Comparison of ENCODE assay signal across 12 cellular contexts in the genomic region with DNA sequence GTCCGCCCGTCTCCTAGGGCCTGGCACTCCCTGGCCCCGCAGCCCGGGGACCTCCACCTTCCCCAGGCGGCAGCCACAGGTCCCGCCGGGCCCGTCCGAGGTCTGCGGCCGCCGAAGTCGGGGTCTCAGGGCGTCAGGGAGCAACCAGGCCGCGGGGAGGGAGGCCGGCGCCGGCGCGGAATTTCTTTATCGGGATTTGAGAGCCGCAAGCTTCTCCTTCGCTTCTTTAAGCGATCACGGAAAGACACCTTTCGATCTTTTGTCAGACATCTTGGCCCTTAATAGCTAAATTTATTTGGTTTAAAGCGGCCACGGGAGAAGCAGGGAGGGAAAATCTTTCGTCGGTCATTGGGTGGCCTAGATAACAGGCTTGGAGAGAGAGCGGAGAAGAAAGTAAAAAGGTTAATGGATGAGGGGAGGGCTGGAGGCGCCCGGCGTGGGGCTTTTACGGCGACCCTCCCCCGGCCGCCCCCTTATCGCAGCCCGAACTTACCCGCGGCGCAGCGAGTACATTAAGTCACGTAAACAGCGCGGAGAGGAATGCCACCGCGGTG. TPM values are rescaled to one million over a fixed set of nuclear protein-coding genes. Genes with fewer than 3 reads are reported as not detected.
A peak's percentile ranks its signal among the peaks of the same experiment; 100 is the strongest.
DNase-seq lines count a peak whose midpoint lies in the region; ATAC-seq, FAIRE-seq and TF ChIP-seq lines count a peak whose summit lies in the region.
"Had no signal": no experiment of that assay in that cellular context is flagged by ENCODE, and none has a peak within 500 bp of the region (broad histone marks: within the 10 kb centered on the region; RNA-seq: fewer than 3 reads in every experiment).

No MANE protein-coding gene starts in this region.

- CTCF ChIA-PET in HepG2 (lab: Yijun Ruan, JAX; ENCODE audit: low intra/inter-chr PET ratio, low total read pairs), result no interaction called here

- peak overlapping the region in 2 of 3 donors; percentile 58 to 77 for H3K4me3 ChIP-seq in liver (ENCODE audit: low read depth in 1 of 3, low read length in 3 of 3)
- H3K4me3 ChIP-seq in HepG2 (replicated peaks in 1 of 3; ENCODE audit: insufficient read depth in 1 of 3, low read depth in 2 of 3, low read length in 3 of 3), result no peak overlapping the region
- H3K4me3 ChIP-seq in right atrium auricular region, result peak overlapping the region; percentile 87 to 95

- no peaks in the 10 kb centered on the region for H3K79me2 ChIP-seq in HepG2 (ENCODE audit: insufficient read depth, low read length)

- H3K9ac ChIP-seq in liver (ENCODE audit: low read depth in 1 of 2, low read length in 2 of 2) (peak overlapping the region; percentile 4 to 80), HepG2 (ENCODE audit: insufficient read depth, low read depth, low read length) (no peak overlapping the region)

- H3K36me3 Mint-ChIP-seq in neural crest cell (ENCODE audit: low read depth), result no peaks in the 10 kb centered on the region

- H3K27me3 ChIP-seq in liver (ENCODE audit: control insufficient read depth in 4 of 4, insufficient read depth in 4 of 4, low read length in 3 of 4) (no peaks in the 10 kb centered on the region), HepG2 (ENCODE audit: control insufficient read depth in 1 of 2, insufficient read depth in 2 of 2, low read length in 2 of 2) (peaks cover 0 to 49% of the 10 kb centered on the region in 2 experiments; a peak in 3 of 5 replicates), right atrium auricular region (no peaks in the 10 kb centered on the region)

- no peak for FAIRE-seq in HepG2 (lab: Jason Lieb, UNC)

- H4K20me1 ChIP-seq in HepG2 (ENCODE audit: insufficient read depth, low read length), result no peaks in the 10 kb centered on the region

- no peak overlapping the region for H3K4me2 ChIP-seq in HepG2 (ENCODE audit: low read depth, low read length)

- WGBS in liver, result 9% methylated on average over 50 of the region's 50 CpGs
- WGBS in HepG2 (ENCODE audit: low lambda C conversion rate), result 88% methylated on average over 47 of the region's 50 CpGs

- ATAC-seq in HepG2 (no peak), GM18511 (IDR thresholded peaks at IDR 0.05; ENCODE audit: unreplicated experiment) (no peak), HG03521 (IDR thresholded peaks at IDR 0.05; ENCODE audit: unreplicated experiment) (no peak)

- in situ Hi-C loops in HepG2 (cut with HindIII; ENCODE audit: extremely low pct_ligation_motif_present, low pct_unique_long_range_greater_than_20kb), result loop anchor here (10.0 kb wide), 1 partner anchor 180 kb away; no protein-coding TSS in a partner anchor

- intact Hi-C loops in HepG2 (cut with micrococcal nuclease; ENCODE audit: unreplicated experiment), result loop anchor here (10.0 kb wide), 1 partner anchor 50 kb away; no protein-coding TSS in a partner anchor

- no peaks in the 10 kb centered on the region for H3K9me3 Mint-ChIP-seq in neural crest cell

- peaks cover 20% of the 10 kb centered on the region for H3K4me1 Mint-ChIP-seq in neural crest cell

- H3K27me3 Mint-ChIP-seq in neural crest cell (ENCODE audit: low read depth), result peaks cover 93% of the 10 kb centered on the region

- POLR2A ChIA-PET in HepG2 (lab: Yijun Ruan, JAX), result no interaction called here

- H3K4me3 Mint-ChIP-seq in neural crest cell, result peak overlapping the region; percentile 71

- H3K9me3 ChIP-seq in liver (ENCODE audit: control insufficient read depth in 4 of 4, low read length in 3 of 4), result no peaks in the 10 kb centered on the region
- no peaks in the 10 kb centered on the region for H3K9me3 ChIP-seq in HepG2 (ENCODE audit: low read length)
- H3K9me3 ChIP-seq in right atrium auricular region, result no peaks in the 10 kb centered on the region

- no peak for TF ChIP-seq RAD21 in liver (IDR thresholded peaks at IDR 0.05)
- TF ChIP-seq RAD21 in HepG2 (CRISPR knock-in tag; IDR thresholded peaks at IDR 0.05), result no peak

- no peak overlapping the region for H2AFZ ChIP-seq in HepG2 (ENCODE audit: low read length)

- DNase-seq in HepG2 (ENCODE audit: low spot score) (no peak), right atrium auricular region (ENCODE audit: low spot score) (no peak), neural crest cell (ENCODE audit: low read depth, low spot score) (no peak), NCI-H146 (lab: John Stamatoyannopoulos, UW) (no peak)
- no peak for DNase-seq in activated effector memory CD4-positive, alpha-beta T cell treated with anti-CD3 and anti-CD28 coated beads, Interleukin-2, amount 50 U/mL, for 16 hours
- DNase-seq: activated T-cell treated with anti-CD3 and anti-CD28 coated beads, Interleukin-2, amount 50 U/mL, for 48 hours; AML-193; effector CD4-positive, alpha-beta T cell; NCI-H1694 had no signal

- no TSS peak for BruUV-seq in HepG2 (replicated peaks; lab: Mats Ljungman, UMichigan)

- H3K36me3 ChIP-seq in liver (ENCODE audit: control insufficient read depth in 4 of 4, insufficient read depth in 3 of 4, low read depth in 1 of 4, low read length in 3 of 4) (no peaks in the 10 kb centered on the region), HepG2 (replicated peaks in 1 of 2; ENCODE audit: control insufficient read depth in 1 of 2, insufficient read depth in 2 of 2, low read length in 2 of 2) (no peaks in the 10 kb centered on the region), right atrium auricular region (no peaks in the 10 kb centered on the region)

- no peak for TF ChIP-seq POLR2A in HepG2 (IDR thresholded peaks at IDR 0.05; ENCODE audit: insufficient read depth in 1 of 2, low read depth in 2 of 2, low read length in 2 of 2)

- TF ChIP-seq CTCF in liver (IDR thresholded peaks at IDR 0.05; ENCODE audit: low read depth, low read length, missing input control), result no peak
- TF ChIP-seq CTCF in HepG2 (CRISPR knock-in tag; IDR thresholded peaks at IDR 0.05), result no peak
- TF ChIP-seq CTCF in right atrium auricular region (IDR thresholded peaks at IDR 0.05), result no peak
- no peak for TF ChIP-seq CTCF in neural crest cell (conservative IDR thresholded peaks at IDR 0.05)

- no peak overlapping the region for H3K27ac ChIP-seq in liver (ENCODE audit: low read depth in 1 of 2, low read length in 2 of 2)
- H3K27ac ChIP-seq in HepG2 (ENCODE audit: extremely low read length, insufficient read depth, low read length), result no peak overlapping the region
- peak overlapping the region; percentile 99 to 100 for H3K27ac ChIP-seq in right atrium auricular region

- H3K27ac Mint-ChIP-seq in neural crest cell (ENCODE audit: unreplicated experiment), result no peak overlapping the region

- H3K4me1 ChIP-seq in liver (ENCODE audit: control insufficient read depth in 4 of 4, insufficient read depth in 4 of 4, low read length in 3 of 4) (peaks cover 0 to 26% (median 6%) of the 10 kb centered on the region in 4 donors), HepG2 (ENCODE audit: insufficient read depth, low read length) (peaks cover 20% of the 10 kb centered on the region), right atrium auricular region (peaks cover 0 to 44% of the 10 kb centered on the region in 2 donors)

- TF ChIP-seq EP300 in HepG2 (IDR thresholded peaks at IDR 0.05; ENCODE audit: low read depth in 2 of 2, low read length in 2 of 2), result no peak
- no peak for TF ChIP-seq EP300 in HepG2 (CRISPR knock-in tag; IDR thresholded peaks at IDR 0.05; ENCODE audit: borderline replicate concordance)

TF ChIP-seq in liver, 16 proteins besides CTCF, POLR2A, EP300 and RAD21 (continues in another document):
- TF ChIP-seq TAF1 (conservative IDR thresholded peaks at IDR 0.05) (no peak), JUND (IDR thresholded peaks at IDR 0.05) (no peak), FOXA1 (IDR thresholded peaks at IDR 0.05) (no peak), EGR1 (IDR thresholded peaks at IDR 0.05; ENCODE audit: low read depth in 2 of 2) (no peak), SP1 (IDR thresholded peaks at IDR 0.05) (no peak)
- TF ChIP-seq, protein P1, sequence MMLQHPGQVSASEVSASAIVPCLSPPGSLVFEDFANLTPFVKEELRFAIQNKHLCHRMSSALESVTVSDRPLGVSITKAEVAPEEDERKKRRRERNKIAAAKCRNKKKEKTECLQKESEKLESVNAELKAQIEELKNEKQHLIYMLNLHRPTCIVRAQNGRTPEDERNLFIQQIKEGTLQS (IDR thresholded peaks at IDR 0.05), result no peak

TF ChIP-seq in HepG2, 621 proteins besides CTCF, POLR2A, EP300 and RAD21 (continues in another document):
- TF ChIP-seq ZNF83 (CRISPR knock-in tag; IDR thresholded peaks at IDR 0.05; ENCODE audit: borderline replicate concordance) (no peak), SIN3A (IDR thresholded peaks at IDR 0.05; ENCODE audit: borderline replicate concordance, low read depth, low read length) (no peak), HOXA9 (CRISPR knock-in tag; IDR thresholded peaks at IDR 0.05; ENCODE audit: borderline replicate concordance) (no peak), CREM (IDR thresholded peaks at IDR 0.05) (no peak), CREM (CRISPR knock-in tag; IDR thresholded peaks at IDR 0.05) (no peak), RXRA (CRISPR knock-in tag; IDR thresholded peaks at IDR 0.05) (no peak)

RNA-seq across cellular contexts. Expression of gene GATA6, which starts 4.3 kb away (rescaled TPM):
- total RNA-seq in liver (1 to 10 TPM; 3.5 to 6.6 TPM), HepG2 (2016; rRNA removed; fragmentation: Illumina TruSeq; extraction: Trizol) (2.9 and 3.2 TPM in 2 replicates), right atrium auricular region (10 to 100 TPM; 88.7 to 95.5 TPM), neural crest cell (not detected in 2 replicates)
- polyA plus RNA-seq in liver (1 to 10 TPM; 1.8 to 6.2 TPM), HepG2 (2011; rRNA removed) (0.84 and 0.95 TPM in 2 replicates)
- 0.53 and 0.71 TPM in 2 replicates for total RNA-seq in HepG2 (2016; cell fraction: cytosol; rRNA removed; fragmentation: Illumina TruSeq; extraction: Trizol; ENCODE audit: low read depth)
- total RNA-seq in HepG2 (2016; cell fraction: insoluble cytoplasmic fraction; rRNA removed; fragmentation: Illumina TruSeq; extraction: Trizol), result 2.5 and 3.4 TPM in 2 replicates
- 2.1 and 2.4 TPM in 2 replicates for total RNA-seq in HepG2 (2016; cell fraction: membrane; rRNA removed; fragmentation: Illumina TruSeq; extraction: Trizol)
- 2.9 and 3.3 TPM in 2 replicates for total RNA-seq in HepG2 (2016; cell fraction: nucleus; rRNA removed; fragmentation: Illumina TruSeq; extraction: Trizol)
- polyA plus RNA-seq in HepG2 (2011; cell fraction: cytosol; rRNA removed), result 0.38 and 0.39 TPM in 2 replicates
- 1.6 and 2.6 TPM in 2 replicates for polyA plus RNA-seq in HepG2 (2011; cell fraction: nucleus; rRNA removed)
- 0.52 and 0.87 TPM in 2 replicates for polyA plus RNA-seq in HepG2 (2012)
- polyA plus RNA-seq in HepG2 (2016; cell fraction: cytosol; fragmentation: Illumina TruSeq; extraction: Trizol; ENCODE audit: low read depth), result 0.33 and 0.35 TPM in 2 replicates
- 3.6 and 4.5 TPM in 2 replicates for polyA plus RNA-seq in HepG2 (2016; cell fraction: insoluble cytoplasmic fraction; fragmentation: Illumina TruSeq; extraction: Trizol; ENCODE audit: low read depth)
- polyA plus RNA-seq in HepG2 (2016; cell fraction: membrane; fragmentation: Illumina TruSeq; extraction: Trizol; ENCODE audit: low read depth), result 0.98 and 1.2 TPM in 2 replicates
- 4.1 and 6.0 TPM in 2 replicates for polyA plus RNA-seq in HepG2 (2016; cell fraction: nucleus; fragmentation: Illumina TruSeq; extraction: Trizol; ENCODE audit: insufficient read depth, low read depth)
- polyA minus RNA-seq in HepG2 (2011; rRNA and poly(A)+ RNA removed; ENCODE audit: low replicate concordance), result 1.2 and 1.3 TPM in 2 replicates
- polyA minus RNA-seq in HepG2 (2011; cell fraction: cytosol; rRNA and poly(A)+ RNA removed), result 0.89 and 1.1 TPM in 2 replicates
- 2.0 and 3.2 TPM in 2 replicates for polyA minus RNA-seq in HepG2 (2011; cell fraction: nucleus; rRNA and poly(A)+ RNA removed)

Comparison
In these comparisons a context has a peak if more than half of its experiments do, and no peak if none do; other contexts are left out.
1. H3K4me3 ChIP-seq: peak in liver (2 of 3) and right atrium auricular region (2 of 2); none in HepG2 (0 of 3).
2. H3K27ac ChIP-seq: peak in right atrium auricular region (2 of 2); none in liver (0 of 2) and HepG2 (single experiment).
3. RNA of gene GATA6, which starts 4.3 kb away (total RNA-seq): 88.7 to 95.5 TPM in right atrium auricular region; 3.5 to 6.6 TPM in liver, 0.53 to 3.4 TPM in HepG2 and not detected in neural crest cell; every median in the first group is over 10 times any median in the second.